ENCODE assay signal across 8 cellular contexts in the genomic region with DNA sequence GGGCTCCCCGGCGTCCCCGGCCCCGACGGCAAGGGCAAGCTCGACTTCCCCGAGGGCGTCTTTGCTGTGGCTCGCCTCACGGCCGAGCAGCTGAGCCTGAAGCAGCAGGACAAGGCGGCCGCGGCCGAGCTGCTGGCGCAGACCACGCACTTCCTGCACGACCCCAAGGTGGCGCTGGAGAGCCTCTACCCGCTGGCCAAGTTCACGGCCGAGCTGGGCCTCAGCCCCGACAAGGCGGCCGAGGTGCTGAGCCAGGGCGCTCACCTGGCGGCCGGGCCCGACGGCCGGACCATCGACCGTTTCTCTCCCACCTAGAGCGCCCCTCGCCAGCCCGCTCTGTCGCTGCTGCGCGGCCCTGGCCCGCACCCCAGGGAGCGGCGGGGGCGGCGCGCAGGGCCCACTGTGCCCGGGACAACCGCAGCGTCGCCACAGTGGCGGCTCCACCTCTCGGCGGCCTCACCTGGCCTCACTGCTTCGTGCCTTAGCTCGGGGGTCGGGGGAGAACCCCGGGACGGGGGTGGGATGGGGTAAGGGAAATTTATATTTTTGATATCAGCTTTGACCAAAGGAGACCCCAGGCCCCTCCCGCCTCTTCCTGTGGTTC. TPM values are rescaled to one million over a fixed set of nuclear protein-coding genes. Genes with fewer than 3 reads are reported as not detected.
A peak's percentile ranks its signal among the peaks of the same experiment; 100 is the strongest.
DNase-seq lines count a peak whose midpoint lies in the region; ATAC-seq and TF ChIP-seq lines count a peak whose summit lies in the region.

No MANE protein-coding gene starts in this region.

- peak overlapping the region; percentile 46 to 57 for H3K27ac ChIP-seq in esophagus (ENCODE audit: low read depth in 2 of 2, low read length in 1 of 2)

- no peaks in the 10 kb centered on the region for H3K27me3 Mint-ChIP-seq in activated CD8-positive, alpha-beta T cell treated with anti-CD3 and anti-CD28 coated beads, Interleukin-2, amount 10 ng/mL, durations not matched to agents 7 days and 5 days (ENCODE audit: low read depth)
- peaks cover 0 to 37% (median 16%) of the 10 kb centered on the region in 5 donors for H3K27me3 Mint-ChIP-seq in naive thymus-derived CD8-positive, alpha-beta T cell

- H3K4me1 Mint-ChIP-seq in activated CD8-positive, alpha-beta T cell treated with anti-CD3 and anti-CD28 coated beads, Interleukin-2, amount 10 ng/mL, durations not matched to agents 7 days and 5 days (ENCODE audit: low read depth): peaks cover 49% of the 10 kb centered on the region
- peaks cover 8 to 33% (median 14%) of the 10 kb centered on the region in 4 donors for H3K4me1 Mint-ChIP-seq in naive thymus-derived CD8-positive, alpha-beta T cell

- H3K4me3 ChIP-seq in esophagus (ENCODE audit: low read depth in 1 of 2, low read length in 2 of 2): peak overlapping the region; percentile 28 to 53

- 12 to 25% methylated on average over 54 to 58 of the region's 58 CpGs for WGBS in esophagus, 2 donors

- CTCF ChIA-PET in activated CD8-positive, alpha-beta T cell treated with anti-CD3 and anti-CD28 coated beads, Interleukin-2, amount 10 ng/mL, durations not matched to agents 7 days and 5 days (lab: Charles Lee): interaction anchor here (0.8 to 8.5 kb wide), 25 partner anchors 10 to 358 kb away, joined by 3 to 343 read pairs (median 5); a partner anchor contains a TSS

- no peaks in the 10 kb centered on the region for H3K9me3 Mint-ChIP-seq in activated CD8-positive, alpha-beta T cell treated with anti-CD3 and anti-CD28 coated beads, Interleukin-2, amount 10 ng/mL, durations not matched to agents 7 days and 5 days (ENCODE audit: insufficient read depth)
- no peaks in the 10 kb centered on the region for H3K9me3 Mint-ChIP-seq in naive thymus-derived CD8-positive, alpha-beta T cell

- H3K9me3 ChIP-seq in esophagus (ENCODE audit: control insufficient read depth in 2 of 2, insufficient read depth in 1 of 2, low read depth in 1 of 2, low read length in 1 of 2): no peaks in the 10 kb centered on the region

- H3K4me1 ChIP-seq in esophagus (ENCODE audit: control insufficient read depth in 2 of 2, insufficient read depth in 2 of 2, low read length in 1 of 2): peaks cover 4 to 27% of the 10 kb centered on the region in 2 donors

- POLR2A ChIA-PET in activated CD8-positive, alpha-beta T cell treated with anti-CD3 and anti-CD28 coated beads, Interleukin-2, amount 10 ng/mL, durations not matched to agents 7 days and 5 days (lab: Charles Lee): interaction anchor here (0.8 to 5.9 kb wide), 5 partner anchors 30 to 245 kb away, joined by 3 to 58 read pairs (median 7); a partner anchor contains a TSS
- POLR2A ChIA-PET in naive thymus-derived CD8-positive, alpha-beta T cell (lab: Charles Lee): interaction anchor here (0.7 to 1.9 kb wide), 6 partner anchors 10 to 209 kb away, joined by 3 to 8 read pairs (median 4); no protein-coding TSS in a partner anchor

- peaks cover 48% of the 10 kb centered on the region for H3K36me3 Mint-ChIP-seq in activated CD8-positive, alpha-beta T cell treated with anti-CD3 and anti-CD28 coated beads, Interleukin-2, amount 10 ng/mL, durations not matched to agents 7 days and 5 days (ENCODE audit: low read depth)
- peaks cover 0 to 42% (median 33%) of the 10 kb centered on the region in 3 donors for H3K36me3 Mint-ChIP-seq in naive thymus-derived CD8-positive, alpha-beta T cell

- no peaks in the 10 kb centered on the region for H3K27me3 ChIP-seq in esophagus (ENCODE audit: control insufficient read depth in 1 of 2, insufficient read depth in 2 of 2, low read length in 2 of 2)

- TF ChIP-seq CTCF in AG09319 (IDR thresholded peaks at IDR 0.05; ENCODE audit: low read depth, low read length): peak; percentile 46

- H3K4me3 Mint-ChIP-seq in activated CD8-positive, alpha-beta T cell treated with anti-CD3 and anti-CD28 coated beads, Interleukin-2, amount 10 ng/mL, durations not matched to agents 7 days and 5 days: peak overlapping the region; percentile 62
- peak overlapping the region in 3 of 10 donors; percentile 39 to 64 (median 63) for H3K4me3 Mint-ChIP-seq in naive thymus-derived CD8-positive, alpha-beta T cell

- ATAC-seq in activated CD8-positive, alpha-beta T cell treated with anti-CD3 and anti-CD28 coated beads, Interleukin-2, amount 10 ng/mL, durations not matched to agents 7 days and 5 days: peak; percentile 7
- ATAC-seq in naive thymus-derived CD8-positive, alpha-beta T cell: no peak
- ATAC-seq in GM18858 (IDR thresholded peaks at IDR 0.05; ENCODE audit: unreplicated experiment): no peak

- DNase-seq in AG09319 (ENCODE audit: extremely low read depth, low read depth) (no peak), HUDEP-2 (lab: John Stamatoyannopoulos, UW; ENCODE audit: unreplicated experiment in 76 of 76) (peak in 64 of 76 experiments; percentile 10 to 85 (median 58)), NCI-H2227 treated with DMSO at 0.1 percent for 48 hours (lab: John Stamatoyannopoulos, UW) (no peak), DMS79 (lab: John Stamatoyannopoulos, UW) (no peak)
- peak; percentile 84 for DNase-seq in activated CD8-positive, alpha-beta T cell treated with anti-CD3 and anti-CD28 coated beads, Interleukin-2, amount 10 ng/mL, durations not matched to agents 7 days and 5 days
- DNase-seq in naive thymus-derived CD8-positive, alpha-beta T cell: peak; percentile 29 to 72 (median 56)

- peaks cover 6 to 16% of the 10 kb centered on the region in 2 donors for H3K36me3 ChIP-seq in esophagus (ENCODE audit: control insufficient read depth in 2 of 2, insufficient read depth in 2 of 2, low read length in 1 of 2)

- H3K27ac Mint-ChIP-seq in activated CD8-positive, alpha-beta T cell treated with anti-CD3 and anti-CD28 coated beads, Interleukin-2, amount 10 ng/mL, durations not matched to agents 7 days and 5 days: no peak overlapping the region
- no peak overlapping the region for H3K27ac Mint-ChIP-seq in naive thymus-derived CD8-positive, alpha-beta T cell

RNA-seq across cellular contexts. Expression of a gene that starts 3.7 kb away (rescaled TPM):
- 10 to 100 TPM; 66.8 to 70.8 TPM for total RNA-seq in activated CD8-positive, alpha-beta T cell treated with anti-CD3 and anti-CD28 coated beads, Interleukin-2, amount 10 ng/mL, durations not matched to agents 7 days and 5 days
- polyA plus RNA-seq in esophagus: 1 to 10 TPM; 1.4 to 1.6 TPM
- 1 to 10 TPM; 1.5 to 1.6 TPM for total RNA-seq in naive thymus-derived CD8-positive, alpha-beta T cell
- under 1 TPM in 2 of 3 donors, not detected in 1; 0.08 to 0.10 TPM for polyA plus RNA-seq in naive thymus-derived CD8-positive, alpha-beta T cell

RNA-seq across cellular contexts. Expression of a gene that starts 16.8 kb away (rescaled TPM):
- 10 to 100 TPM; 34.9 to 40.1 TPM for total RNA-seq in activated CD8-positive, alpha-beta T cell treated with anti-CD3 and anti-CD28 coated beads, Interleukin-2, amount 10 ng/mL, durations not matched to agents 7 days and 5 days
- polyA plus RNA-seq in esophagus: 10 to 100 TPM; 38.4 to 55.6 TPM
- total RNA-seq in naive thymus-derived CD8-positive, alpha-beta T cell: 10 to 100 TPM; 30.8 to 32.6 TPM
- 10 to 100 TPM; 43.9 to 49.1 (median 45.8) TPM for polyA plus RNA-seq in naive thymus-derived CD8-positive, alpha-beta T cell

RNA-seq across cellular contexts. Expression of a gene that starts 28.7 kb away (rescaled TPM):
- 10 to 100 TPM; 24.6 to 24.7 TPM for total RNA-seq in activated CD8-positive, alpha-beta T cell treated with anti-CD3 and anti-CD28 coated beads, Interleukin-2, amount 10 ng/mL, durations not matched to agents 7 days and 5 days
- 10 to 100 TPM; 18.8 to 21.0 TPM for polyA plus RNA-seq in esophagus
- 100 to 1,000 TPM; 124 TPM for total RNA-seq in naive thymus-derived CD8-positive, alpha-beta T cell
- 10 to 100 TPM; 26.6 to 47.0 (median 35.5) TPM for polyA plus RNA-seq in naive thymus-derived CD8-positive, alpha-beta T cell

RNA-seq across cellular contexts. Expression of a gene that starts 33.5 kb away (rescaled TPM):
- total RNA-seq in activated CD8-positive, alpha-beta T cell treated with anti-CD3 and anti-CD28 coated beads, Interleukin-2, amount 10 ng/mL, durations not matched to agents 7 days and 5 days: under 1 TPM; 0.10 to 0.18 TPM
- 1 to 10 TPM in 1 of 2 donors, under 1 TPM in 1; 0.89 to 2.0 TPM for polyA plus RNA-seq in esophagus
- under 1 TPM; 0.41 to 0.57 TPM for total RNA-seq in naive thymus-derived CD8-positive, alpha-beta T cell
- under 1 TPM; 0.25 to 0.44 (median 0.35) TPM for polyA plus RNA-seq in naive thymus-derived CD8-positive, alpha-beta T cell

Comparison
In these comparisons a context has a peak if more than half of its experiments do, and no peak if none do; other contexts are left out.
1. DNase-seq: peak in HUDEP-2 (64 of 76), activated CD8-positive, alpha-beta T cell treated with anti-CD3 and anti-CD28 coated beads, Interleukin-2, amount 10 ng/mL, durations not matched to agents 7 days and 5 days (single experiment) and naive thymus-derived CD8-positive, alpha-beta T cell (10 of 10); none in AG09319 (single experiment), NCI-H2227 treated with DMSO at 0.1 percent for 48 hours (single experiment) and DMS79 (single experiment).
2. RNA of a gene that starts 3.7 kb away (total RNA-seq): 66.8 to 70.8 TPM in activated CD8-positive, alpha-beta T cell treated with anti-CD3 and anti-CD28 coated beads, Interleukin-2, amount 10 ng/mL, durations not matched to agents 7 days and 5 days; 1.5 to 1.6 TPM in naive thymus-derived CD8-positive, alpha-beta T cell; every median in the first group is over 10 times any median in the second.
3. RNA of a gene that starts 28.7 kb away (total RNA-seq): 124 TPM in naive thymus-derived CD8-positive, alpha-beta T cell; 24.6 to 24.7 TPM in activated CD8-positive, alpha-beta T cell treated with anti-CD3 and anti-CD28 coated beads, Interleukin-2, amount 10 ng/mL, durations not matched to agents 7 days and 5 days; every median in the first group is over 4 times any median in the second.